Comparison of ENCODE assay signal across 8 cellular contexts in the genomic region with DNA sequence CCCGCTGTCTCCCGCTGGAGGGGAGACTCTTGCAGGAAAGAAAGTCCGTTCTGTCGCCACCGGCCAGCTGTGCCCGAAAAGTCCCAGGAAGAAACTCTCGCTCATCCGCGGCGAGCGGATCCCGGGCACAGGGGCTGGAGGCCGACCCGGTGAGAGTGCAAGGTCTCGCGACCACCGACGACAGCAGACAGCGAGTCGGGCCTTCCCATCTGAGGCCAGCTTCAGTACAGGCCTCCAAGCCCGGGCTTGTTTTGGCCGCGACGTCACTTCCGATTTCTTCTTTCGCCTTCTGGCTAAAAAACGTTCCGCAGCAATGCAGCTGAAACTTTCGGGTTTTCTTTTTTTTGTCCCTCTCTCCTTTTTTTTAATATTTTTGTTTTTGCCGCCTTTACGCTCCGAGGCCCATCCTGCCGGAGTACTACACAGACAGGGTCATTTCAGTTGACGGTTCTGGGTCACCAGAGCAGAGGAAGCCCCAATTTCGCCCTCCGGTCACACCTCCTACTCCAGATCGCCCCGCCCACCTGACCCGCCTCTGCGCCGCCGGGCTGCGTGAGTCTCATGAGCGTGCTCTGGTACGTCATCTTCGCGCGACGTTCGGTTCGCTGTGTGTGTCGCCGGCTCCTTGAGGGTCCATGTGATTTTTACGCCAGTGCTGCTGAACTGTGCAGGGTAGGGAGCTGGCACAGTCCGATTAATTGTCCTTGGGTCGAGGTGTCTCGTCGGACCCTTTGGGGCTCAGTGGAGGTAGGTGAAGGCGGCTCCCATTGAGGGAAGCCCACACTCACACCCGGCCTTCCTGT. TPM values are rescaled to one million over a fixed set of nuclear protein-coding genes. Genes with fewer than 3 reads are reported as not detected.
DNase-seq lines count a peak whose midpoint lies in the region; ATAC-seq and TF ChIP-seq lines count a peak whose summit lies in the region.

A gene with protein sequence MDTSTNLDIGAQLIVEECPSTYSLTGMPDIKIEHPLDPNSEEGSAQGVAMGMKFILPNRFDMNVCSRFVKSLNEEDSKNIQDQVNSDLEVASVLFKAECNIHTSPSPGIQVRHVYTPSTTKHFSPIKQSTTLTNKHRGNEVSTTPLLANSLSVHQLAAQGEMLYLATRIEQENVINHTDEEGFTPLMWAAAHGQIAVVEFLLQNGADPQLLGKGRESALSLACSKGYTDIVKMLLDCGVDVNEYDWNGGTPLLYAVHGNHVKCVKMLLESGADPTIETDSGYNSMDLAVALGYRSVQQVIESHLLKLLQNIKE (minus strand): TSS at position 474 of the 803 bp plus-strand sequence. CDS start 2,758 bp downstream, outside the sequence.
A gene with protein sequence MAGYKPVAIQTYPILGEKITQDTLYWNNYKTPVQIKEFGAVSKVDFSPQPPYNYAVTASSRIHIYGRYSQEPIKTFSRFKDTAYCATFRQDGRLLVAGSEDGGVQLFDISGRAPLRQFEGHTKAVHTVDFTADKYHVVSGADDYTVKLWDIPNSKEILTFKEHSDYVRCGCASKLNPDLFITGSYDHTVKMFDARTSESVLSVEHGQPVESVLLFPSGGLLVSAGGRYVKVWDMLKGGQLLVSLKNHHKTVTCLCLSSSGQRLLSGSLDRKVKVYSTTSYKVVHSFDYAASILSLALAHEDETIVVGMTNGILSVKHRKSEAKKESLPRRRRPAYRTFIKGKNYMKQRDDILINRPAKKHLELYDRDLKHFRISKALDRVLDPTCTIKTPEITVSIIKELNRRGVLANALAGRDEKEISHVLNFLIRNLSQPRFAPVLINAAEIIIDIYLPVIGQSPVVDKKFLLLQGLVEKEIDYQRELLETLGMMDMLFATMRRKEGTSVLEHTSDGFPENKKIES (plus strand): TSS at position 578 of the 803 bp plus-strand sequence. CDS start 1,602 bp downstream, outside the sequence.

- WGBS in esophagus, 2 donors, result 0% methylated on average over 60 of the region's 60 CpGs

- H2AFZ ChIP-seq in KMS-11 (ENCODE audit: low read depth), result peak within 1 kb of the TSS; percentile 62

- H3K27me3 ChIP-seq in KMS-11 (ENCODE audit: insufficient read depth, low read depth) (no peaks in the 10 kb centered on the region), Peyer's patch (no peaks in the 10 kb centered on the region), esophagus (ENCODE audit: control insufficient read depth in 1 of 2, insufficient read depth in 2 of 2, low read length in 2 of 2) (no peaks in the 10 kb centered on the region), mucosa of stomach (ENCODE audit: control insufficient read depth, insufficient read depth, low read length) (no peaks in the 10 kb centered on the region)

- DNase-seq in DMS53 treated with DMSO at 0.1 percent for 48 hours (lab: John Stamatoyannopoulos, UW; ENCODE audit: unreplicated experiment) (peak; percentile 88), Peyer's patch (peak; percentile 100)
- peak; percentile 99 to 100 for DNase-seq in activated T-cell treated with anti-CD3 and anti-CD28 coated beads, Interleukin-2, amount 50 U/mL, for 48 hours
- DNase-seq in stimulated activated CD8-positive, alpha-beta memory T cell treated with anti-CD3 and anti-CD28 coated beads, Interleukin-7, amount 100 ng/mL, for 1 hour (ENCODE audit: low read depth in 2 of 2), result peak; percentile 98 to 99

- peaks cover 34% of the 10 kb centered on the region for H3K4me1 ChIP-seq in KMS-11 (ENCODE audit: low read depth, poor library complexity, severe bottlenecking)
- peaks cover 0 to 27% (median 10%) of the 10 kb centered on the region in 4 donors for H3K4me1 ChIP-seq in Peyer's patch
- H3K4me1 ChIP-seq in esophagus (ENCODE audit: control insufficient read depth in 2 of 2, insufficient read depth in 2 of 2, low read length in 1 of 2), result no peaks in the 10 kb centered on the region
- H3K4me1 ChIP-seq in mucosa of stomach (ENCODE audit: control insufficient read depth, insufficient read depth, low read length), result peaks cover 11% of the 10 kb centered on the region

- peak; percentile 95 for ATAC-seq in GM21737 (IDR thresholded peaks at IDR 0.05; ENCODE audit: unreplicated experiment)

- H3K9ac ChIP-seq in KMS-11 (peak within 1 kb of the TSS; percentile 86), mucosa of stomach (ENCODE audit: low read length) (peak within 1 kb of the TSS; percentile 89)

- H4K20me1 ChIP-seq in KMS-11 (ENCODE audit: insufficient read depth), result no peaks in the 10 kb centered on the region

- TF ChIP-seq POLR2A in Peyer's patch (IDR thresholded peaks at IDR 0.05), result peak in 1 of 2 donors; percentile 19

- TF ChIP-seq CTCF in KMS-11 (conservative IDR thresholded peaks at IDR 0.05; ENCODE audit: low read depth, low read length) (no peak), Peyer's patch (IDR thresholded peaks at IDR 0.05) (no peak)

- H3K79me2 ChIP-seq in KMS-11 (ENCODE audit: insufficient read depth, low read depth), result peaks cover 50% of the 10 kb centered on the region

- H3K9me3 ChIP-seq in Peyer's patch (no peaks in the 10 kb centered on the region), esophagus (ENCODE audit: control insufficient read depth in 2 of 2, insufficient read depth in 1 of 2, low read depth in 1 of 2, low read length in 1 of 2) (no peaks in the 10 kb centered on the region), mucosa of stomach (ENCODE audit: control insufficient read depth, low read length) (no peaks in the 10 kb centered on the region)

- peak within 1 kb of the TSS; percentile 97 for H3K4me2 ChIP-seq in KMS-11

- H3K4me3 ChIP-seq in KMS-11 (IDR thresholded peaks at IDR 0.05; ENCODE audit: insufficient read depth, low read depth, low read length) (peak within 1 kb of the TSS; percentile 40), Peyer's patch (peak within 1 kb of the TSS; percentile 60 to 86 (median 75)), esophagus (ENCODE audit: low read depth in 1 of 2, low read length in 2 of 2) (peak within 1 kb of the TSS; percentile 73 to 98), mucosa of stomach (ENCODE audit: low read length) (peak within 1 kb of the TSS; percentile 28)

- H3K36me3 ChIP-seq in KMS-11 (ENCODE audit: insufficient read depth) (no peaks in the 10 kb centered on the region; the same call in 1 of the 2 replicates), Peyer's patch (peaks cover 0 to 30% (median 0%) of the 10 kb centered on the region in 3 donors), esophagus (ENCODE audit: control insufficient read depth in 2 of 2, insufficient read depth in 2 of 2, low read length in 1 of 2) (peaks cover 0 to 2% of the 10 kb centered on the region in 2 donors), mucosa of stomach (ENCODE audit: control insufficient read depth, insufficient read depth, low read length) (no peaks in the 10 kb centered on the region)

- H3K27ac ChIP-seq in KMS-11 (peak within 1 kb of the TSS; percentile 65), Peyer's patch (peak within 1 kb of the TSS; percentile 85 to 91 (median 89)), esophagus (ENCODE audit: low read depth in 2 of 2, low read length in 1 of 2) (peak within 1 kb of the TSS; percentile 87 to 98)

RNA-seq across cellular contexts. Expression of the first gene that starts in this region (rescaled TPM):
- 10 to 100 TPM; 25.7 to 57.8 (median 27.6) TPM for total RNA-seq in Peyer's patch
- polyA plus RNA-seq in esophagus, result 10 to 100 TPM in 1 of 2 donors, 1 to 10 TPM in 1; 9.8 to 13.9 TPM

RNA-seq across cellular contexts. Expression of the second gene that starts in this region (rescaled TPM):
- total RNA-seq in Peyer's patch, result 10 to 100 TPM; 10.3 to 21.7 (median 18.9) TPM
- 1 to 10 TPM; 3.4 to 5.9 TPM for polyA plus RNA-seq in esophagus

Comparison
In these comparisons a context has a peak if more than half of its experiments do, and no peak if none do; other contexts are left out.
1. Peak in every context shown above with its lines: DNase-seq, ATAC-seq, H3K4me3 ChIP-seq and H3K27ac ChIP-seq.
2. H3K4me3 ChIP-seq: peak in every context shown above with its lines; median percentile 86 in esophagus; 75 in Peyer's patch; 40 in KMS-11; 28 in mucosa of stomach.